Comparison of ENCODE assay signal across 18 cellular contexts in the genomic region with DNA sequence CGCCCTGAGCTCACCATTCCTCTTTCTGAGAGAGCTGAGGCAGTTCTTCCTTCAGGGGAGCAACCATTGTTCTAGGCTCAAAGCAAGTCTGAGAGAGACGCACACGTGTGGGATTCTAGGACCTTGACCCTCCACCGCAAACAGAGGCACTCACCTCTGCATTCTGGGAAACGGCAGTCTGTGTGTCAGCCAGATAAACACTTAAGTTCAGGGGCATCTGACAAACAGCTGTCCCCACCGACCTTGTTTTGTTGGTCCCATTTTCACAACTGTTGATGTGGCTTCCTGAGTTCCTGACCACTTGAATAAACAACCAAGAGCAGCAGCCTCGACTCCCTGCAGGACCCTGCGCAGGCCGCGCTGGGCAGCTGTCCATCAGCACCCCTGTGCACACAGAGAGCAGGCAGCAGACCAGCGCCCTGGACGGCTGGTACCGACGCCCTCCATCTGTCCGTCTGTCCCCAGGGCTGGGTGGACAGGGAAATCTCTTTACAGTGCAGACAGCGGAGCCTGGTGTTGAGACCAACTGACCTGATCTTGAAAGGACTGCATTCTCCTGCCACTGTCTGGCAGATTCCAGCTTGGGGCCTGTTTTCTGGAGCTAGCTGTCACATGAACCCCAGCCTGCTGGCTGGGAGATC.
DNase-seq lines count a peak whose midpoint lies in the region; ATAC-seq and TF ChIP-seq lines count a peak whose summit lies in the region.
"Had no signal": no experiment of that assay in that cellular context is flagged by ENCODE, and none has a peak within 500 bp of the region (broad histone marks: within the 10 kb centered on the region; RNA-seq: fewer than 3 reads in every experiment).

No MANE protein-coding gene starts in this region.

- no peak overlapping the region for H3K9ac ChIP-seq in IMR-90 (ENCODE audit: low read depth, low read length)
- H3K9ac ChIP-seq: parathyroid adenoma had no signal

- H2BK15ac ChIP-seq in IMR-90 (ENCODE audit: low read depth, low read length) = no peak overlapping the region

- TF ChIP-seq CTCF in IMR-90 (conservative IDR thresholded peaks at IDR 0.05; ENCODE audit: low read depth, low read length) = no peak
- TF ChIP-seq CTCF in brain microvascular endothelial cell (IDR thresholded peaks at IDR 0.05; ENCODE audit: low read depth, low read length, missing control alignments) = no peak
- no peak for TF ChIP-seq CTCF in prostate gland (IDR thresholded peaks at IDR 0.05)
- no peak for TF ChIP-seq CTCF in CD4-positive, alpha-beta T cell (IDR thresholded peaks at IDR 0.05)

- H4K8ac ChIP-seq in IMR-90 (ENCODE audit: low read depth in 2 of 2, low read length in 2 of 2) = no peak overlapping the region

- H2AK9ac ChIP-seq in IMR-90 (replicated peaks; ENCODE audit: low read depth, low read length, poor library complexity) = no peak overlapping the region

- no peak overlapping the region for H3K56ac ChIP-seq in IMR-90 (ENCODE audit: extremely low read depth, insufficient read depth, low read length)

- no peak overlapping the region for H2BK20ac ChIP-seq in IMR-90 (ENCODE audit: low read depth, low read length)

- no peak overlapping the region for H3K23ac ChIP-seq in IMR-90 (ENCODE audit: low read depth, low read length)

- no peaks in the 10 kb centered on the region for H3K36me3 Mint-ChIP-seq in CD4-positive, alpha-beta T cell (ENCODE audit: low read depth)
- no peaks in the 10 kb centered on the region for H3K36me3 Mint-ChIP-seq in effector memory CD8-positive, alpha-beta T cell (ENCODE audit: insufficient read depth)
- H3K36me3 Mint-ChIP-seq: activated CD4-positive, alpha-beta memory T cell treated with anti-CD3 and anti-CD28 coated beads for 36 hours; stimulated activated naive B cell treated with anti-CD40 and anti-IgM and Interleukin-4, amounts not matched to agents 10 μg/mL and 1 μg/mL and 100 μg/mL, for 72 hours had no signal

- no peak overlapping the region for H3K4me3 Mint-ChIP-seq in CD4-positive, alpha-beta T cell
- no peak overlapping the region for H3K4me3 Mint-ChIP-seq in effector memory CD8-positive, alpha-beta T cell
- H3K4me3 Mint-ChIP-seq: activated CD4-positive, alpha-beta memory T cell treated with anti-CD3 and anti-CD28 coated beads for 36 hours; stimulated activated naive B cell treated with anti-CD40 and anti-IgM and Interleukin-4, amounts not matched to agents 10 μg/mL and 1 μg/mL and 100 μg/mL, for 72 hours had no signal

- 32% methylated on average over 7 of the region's 16 CpGs; no CpG with 5 or more reads in 1 of the 2 experiments for WGBS in IMR-90 (ENCODE audit: extremely low coverage in 2 of 2, insufficient read length in 1 of 2), 2 experiments
- WGBS in prostate gland = 80% methylated on average over 16 of the region's 16 CpGs

- DNase-seq in IMR-90 (no peak), brain microvascular endothelial cell (peak; percentile 38), iris pigment epithelial cell (ENCODE audit: low read depth) (peak; percentile 21), prostate gland (ENCODE audit: low spot score) (peak; percentile 43), CD1c-positive myeloid dendritic cell (ENCODE audit: extremely low spot score) (no peak), NCI-H2227 treated with DMSO at 0.1 percent for 48 hours (lab: John Stamatoyannopoulos, UW) (no peak)
- DNase-seq in CD4-positive, alpha-beta T cell = no peak
- DNase-seq in effector memory CD8-positive, alpha-beta T cell = no peak
- DNase-seq: activated CD4-positive, alpha-beta memory T cell treated with anti-CD3 and anti-CD28 coated beads for 36 hours; activated T-cell treated with anti-CD3 and anti-CD28 coated beads, Interleukin-2, amount 50 U/mL, for 48 hours; KG1; NCI-H1048; NCI-H82; RPMI8226; stimulated activated naive B cell treated with anti-CD40 and anti-IgM and Interleukin-4, amounts not matched to agents 10 μg/mL and 1 μg/mL and 100 μg/mL, for 72 hours had no signal

- peaks cover 50% of the 10 kb centered on the region for H3K27me3 ChIP-seq in IMR-90 (ENCODE audit: control insufficient read depth, insufficient read depth, low read length)
- H3K27me3 ChIP-seq in brain microvascular endothelial cell (replicated peaks) = peaks cover 5% of the 10 kb centered on the region
- H3K27me3 ChIP-seq in prostate gland (replicated peaks; ENCODE audit: insufficient read depth) = no peaks in the 10 kb centered on the region
- no peaks in the 10 kb centered on the region for H3K27me3 ChIP-seq in CD4-positive, alpha-beta T cell (ENCODE audit: control insufficient read depth, insufficient read depth, low read length)
- H3K27me3 ChIP-seq: upper lobe of left lung had no signal

- H3K27ac Mint-ChIP-seq in CD4-positive, alpha-beta T cell = no peak overlapping the region
- no peak overlapping the region for H3K27ac Mint-ChIP-seq in effector memory CD8-positive, alpha-beta T cell
- H3K27ac Mint-ChIP-seq: activated CD4-positive, alpha-beta memory T cell treated with anti-CD3 and anti-CD28 coated beads for 36 hours; stimulated activated naive B cell treated with anti-CD40 and anti-IgM and Interleukin-4, amounts not matched to agents 10 μg/mL and 1 μg/mL and 100 μg/mL, for 72 hours had no signal

- no peaks in the 10 kb centered on the region for H4K20me1 ChIP-seq in IMR-90 (ENCODE audit: insufficient read depth, low read length)

- H3K14ac ChIP-seq in IMR-90 (replicated peaks; ENCODE audit: low read depth, low read length) = no peak overlapping the region

- no peak for TF ChIP-seq RAD21 in IMR-90 (IDR thresholded peaks at IDR 0.05; ENCODE audit: low read length)

- H2AFZ ChIP-seq in IMR-90 (replicated peaks; ENCODE audit: low read length, poor library complexity) = peak overlapping the region; percentile 51
- H2AFZ ChIP-seq: parathyroid adenoma had no signal

- TF ChIP-seq POLR2A in IMR-90 (IDR thresholded peaks at IDR 0.05; ENCODE audit: low read depth, low read length) (no peak), prostate gland (IDR thresholded peaks at IDR 0.05) (no peak)

- H3K4ac ChIP-seq in IMR-90 (ENCODE audit: low read depth, low read length) = no peak overlapping the region

- no peak; the same call in 1 of the 2 replicates for ATAC-seq in IMR-90 (ENCODE audit: low read depth)
- ATAC-seq in CD4-positive, alpha-beta T cell (ENCODE audit: poor library complexity) = no peak
- ATAC-seq in effector memory CD8-positive, alpha-beta T cell (replicated peaks) = no peak
- ATAC-seq: gastroesophageal sphincter; stimulated activated naive B cell treated with anti-CD40 and anti-IgM and Interleukin-4, amounts not matched to agents 10 μg/mL and 1 μg/mL and 100 μg/mL, for 72 hours had no signal

- no TSS peak for BruUV-seq in IMR-90 (replicated peaks; lab: Mats Ljungman, UMichigan)

- H3K9me3 ChIP-seq in IMR-90 (ENCODE audit: control insufficient read depth, insufficient read depth, low read length) (no peaks in the 10 kb centered on the region), prostate gland (no peaks in the 10 kb centered on the region)
- H3K9me3 ChIP-seq in CD4-positive, alpha-beta T cell (ENCODE audit: control insufficient read depth, low read length) = no peaks in the 10 kb centered on the region
- H3K9me3 ChIP-seq: gastroesophageal sphincter, upper lobe of left lung had no signal

- in situ Hi-C loops in IMR-90 (cut with MboI; ENCODE audit: low sequenced_read_pairs) = no loop called here
- in situ Hi-C loops in brain microvascular endothelial cell (cut with HindIII; ENCODE audit: low pct_ligation_motif_present, low sequenced_read_pairs) = no loop called here

- intact Hi-C loops in IMR-90 (cut with micrococcal nuclease) = no loop called here
- intact Hi-C loops in prostate gland (cut with DNase I) = no loop called here
- intact Hi-C loops in CD4-positive, alpha-beta T cell (cut with DNase I, micrococcal nuclease) = no loop called here

- H2AK5ac ChIP-seq in IMR-90 (ENCODE audit: low read depth, low read length) = no peak overlapping the region

- no peaks in the 10 kb centered on the region for H3K36me3 ChIP-seq in IMR-90 (ENCODE audit: control insufficient read depth, insufficient read depth, low read length)
- H3K36me3 ChIP-seq in brain microvascular endothelial cell (replicated peaks) = no peaks in the 10 kb centered on the region
- no peaks in the 10 kb centered on the region for H3K36me3 ChIP-seq in prostate gland
- H3K36me3 ChIP-seq: gastroesophageal sphincter, upper lobe of left lung had no signal

- H4K91ac ChIP-seq in IMR-90 (ENCODE audit: insufficient read depth, low read depth, low read length) = no peak overlapping the region

- H3K27ac ChIP-seq in IMR-90 (ENCODE audit: insufficient read depth, low read length) = no peak overlapping the region
- H3K27ac ChIP-seq in brain microvascular endothelial cell = no peak overlapping the region
- H3K27ac ChIP-seq in prostate gland = no peak overlapping the region
- H3K27ac ChIP-seq in CD4-positive, alpha-beta T cell (ENCODE audit: low read depth, low read length) = no peak overlapping the region
- H3K27ac ChIP-seq: gastroesophageal sphincter, parathyroid adenoma, upper lobe of left lung had no signal

- dilution Hi-C loops in IMR-90 (cut with HindIII; ENCODE audit: low sequenced_read_pairs, unreplicated experiment) = no loop called here

- H3K27me3 Mint-ChIP-seq in CD4-positive, alpha-beta T cell = no peaks in the 10 kb centered on the region
- peaks cover 21 to 22% of the 10 kb centered on the region in 2 donors for H3K27me3 Mint-ChIP-seq in effector memory CD8-positive, alpha-beta T cell
- H3K27me3 Mint-ChIP-seq: stimulated activated naive B cell treated with anti-CD40 and anti-IgM and Interleukin-4, amounts not matched to agents 10 μg/mL and 1 μg/mL and 100 μg/mL, for 72 hours had no signal

- H3K4me3 ChIP-seq in IMR-90 (ENCODE audit: insufficient read depth, low read depth, low read length) = no peak overlapping the region
- H3K4me3 ChIP-seq in brain microvascular endothelial cell (ENCODE audit: low read depth, low read length) = no peak overlapping the region
- H3K4me3 ChIP-seq in prostate gland = no peak overlapping the region
- H3K4me3 ChIP-seq: gastroesophageal sphincter, upper lobe of left lung had no signal

- H3K9me3 Mint-ChIP-seq in CD4-positive, alpha-beta T cell = no peaks in the 10 kb centered on the region
- H3K9me3 Mint-ChIP-seq in effector memory CD8-positive, alpha-beta T cell = no peaks in the 10 kb centered on the region
- H3K9me3 Mint-ChIP-seq: activated CD4-positive, alpha-beta memory T cell treated with anti-CD3 and anti-CD28 coated beads for 36 hours; stimulated activated naive B cell treated with anti-CD40 and anti-IgM and Interleukin-4, amounts not matched to agents 10 μg/mL and 1 μg/mL and 100 μg/mL, for 72 hours had no signal

- H3K9me1 ChIP-seq in IMR-90 (ENCODE audit: insufficient read depth, low read length) = no peaks in the 10 kb centered on the region

- no peak overlapping the region for H2BK5ac ChIP-seq in IMR-90 (ENCODE audit: low read depth, low read length, poor library complexity, severe bottlenecking)

- no peak overlapping the region for H3K4me2 ChIP-seq in IMR-90 (ENCODE audit: low read depth, low read length)

- no peaks in the 10 kb centered on the region for H3K79me1 ChIP-seq in IMR-90 (ENCODE audit: low read depth in 1 of 2, low read length in 2 of 2)

- POLR2A ChIA-PET in IMR-90 (lab: Charles Lee; ENCODE audit: unreplicated experiment) = no interaction called here
- POLR2A ChIA-PET in CD4-positive, alpha-beta T cell (lab: Charles Lee) = no interaction called here

- H2BK120ac ChIP-seq in IMR-90 (ENCODE audit: low read depth, low read length) = no peak overlapping the region

- no peaks in the 10 kb centered on the region for H3K4me1 Mint-ChIP-seq in CD4-positive, alpha-beta T cell (ENCODE audit: low read depth)
- no peaks in the 10 kb centered on the region for H3K4me1 Mint-ChIP-seq in effector memory CD8-positive, alpha-beta T cell (ENCODE audit: low read depth in 2 of 2)

- no peak overlapping the region for H3K18ac ChIP-seq in IMR-90 (ENCODE audit: low read depth, low read length)

- CTCF ChIA-PET in IMR-90 (lab: Yijun Ruan, JAX) = interaction anchor here (1.1 kb wide), 1 partner anchor 522 kb away, joined by 4 read pairs; no protein-coding TSS in a partner anchor
- CTCF ChIA-PET in CD4-positive, alpha-beta T cell (lab: Charles Lee) = no interaction called here

- no peak overlapping the region for H4K5ac ChIP-seq in IMR-90 (ENCODE audit: low read depth, low read length)

- H3K4me1 ChIP-seq in IMR-90 (ENCODE audit: control insufficient read depth, insufficient read depth, low read length) (no peaks in the 10 kb centered on the region), prostate gland (replicated peaks) (no peaks in the 10 kb centered on the region)
- H3K4me1 ChIP-seq: gastroesophageal sphincter, parathyroid adenoma had no signal

Comparison
In these comparisons a context has a peak if more than half of its experiments do, and no peak if none do; other contexts are left out.
1. DNase-seq: peak in brain microvascular endothelial cell (single experiment), iris pigment epithelial cell (single experiment) and prostate gland (single experiment); none in IMR-90 (single experiment), CD1c-positive myeloid dendritic cell (single experiment), CD4-positive, alpha-beta T cell (0 of 10), effector memory CD8-positive, alpha-beta T cell (0 of 3) and NCI-H2227 treated with DMSO at 0.1 percent for 48 hours (single experiment).